35 cellular contexts compared by ENCODE assay signal in genomic region chr13:80825276-80825675, GRCh38.
"Had no signal": no experiment of that assay in that cellular context is flagged by ENCODE, and none has a peak within 500 bp of the region (broad histone marks: within the 10 kb centered on the region; RNA-seq: fewer than 3 reads in every experiment).

No MANE protein-coding gene starts in this region.

- H3K36me3 ChIP-seq: MG63 had no signal

- H3K27ac ChIP-seq: KMS-11 had no signal

- H3K9me3 ChIP-seq: MG63 had no signal

- H3K9ac ChIP-seq: KMS-11 had no signal

- H3K27me3 ChIP-seq: MG63 had no signal

- DNase-seq: Karpas-422, Kasumi-1, MG63, MM.1S, MV-4-11, NCI-H1048, NCI-H1092, NCI-H1092 treated with DMSO at 0.1 percent for 48 hours, NCI-H1105, NCI-H1105 treated with DMSO at 0.1 percent for 48 hours, NCI-H1417, NCI-H1417 treated with DMSO at 0.1 percent for 48 hours, NCI-H1436, NCI-H1436 treated with DMSO at 0.1 percent for 48 hours, NCI-H146, NCI-H1694, NCI-H1694 treated with DMSO at 0.1 percent for 48 hours, NCI-H187, NCI-H187 treated with DMSO at 0.1 percent for 48 hours, NCI-H1930, NCI-H2029, NCI-H2029 treated with DMSO at 0.1 percent for 48 hours, NCI-H2081, NCI-H2081 treated with DMSO at 0.1 percent for 48 hours, NCI-H2107, NCI-H2171, NCI-H2171 treated with DMSO at 0.1 percent for 48 hours, NCI-H2227 treated with DMSO at 0.1 percent for 48 hours, NCI-H226, NCI-H345, NCI-H446, NCI-H446 treated with DMSO at 0.1 percent for 48 hours, NCI-H510A, NCI-H510A treated with DMSO at 0.1 percent for 48 hours had no signal

- H3K4me2 ChIP-seq: KMS-11 had no signal

- H3K4me3 ChIP-seq: MG63 had no signal
